ENCODE assay signal across 16 cellular contexts in the genomic region with DNA sequence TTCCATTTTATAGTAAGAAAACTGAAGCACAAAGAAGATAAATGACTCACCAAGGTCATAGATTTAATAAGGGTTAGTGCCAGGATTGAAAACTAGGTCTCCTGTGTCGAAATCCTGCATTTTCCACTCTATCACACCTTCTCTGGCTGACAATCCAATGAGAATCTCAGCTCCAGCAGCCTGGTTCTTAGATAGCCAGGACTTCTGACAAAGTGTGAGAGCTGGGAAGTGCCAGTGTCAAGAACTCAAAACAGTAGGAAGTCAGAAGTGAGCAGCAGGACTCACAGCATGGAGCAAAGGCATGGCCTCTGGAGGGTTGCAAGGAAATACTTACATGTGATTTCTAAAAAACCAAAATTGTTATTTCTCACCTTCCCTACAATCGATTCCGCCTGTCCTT. TPM values are rescaled to one million over a fixed set of nuclear protein-coding genes. Genes with fewer than 3 reads are reported as not detected.
DNase-seq lines count a peak whose midpoint lies in the region; ATAC-seq and TF ChIP-seq lines count a peak whose summit lies in the region.
"Had no signal": no experiment of that assay in that cellular context is flagged by ENCODE, and none has a peak within 500 bp of the region (broad histone marks: within the 10 kb centered on the region; RNA-seq: fewer than 3 reads in every experiment).

No MANE protein-coding gene starts in this region.

- H3K36me3 ChIP-seq in PC-9 (ENCODE audit: low read depth) (no peaks in the 10 kb centered on the region), stomach (no peaks in the 10 kb centered on the region)
- H3K36me3 ChIP-seq: BE2C had no signal

- no peaks in the 10 kb centered on the region for H4K20me1 ChIP-seq in PC-9 (ENCODE audit: insufficient read depth)

- TF ChIP-seq CTCF in PC-9 (conservative IDR thresholded peaks at IDR 0.05), result no peak
- no peak for TF ChIP-seq CTCF in choroid plexus epithelial cell (conservative IDR thresholded peaks at IDR 0.05; ENCODE audit: low read depth, low read length)
- TF ChIP-seq CTCF in stomach (IDR thresholded peaks at IDR 0.05), result no peak

- H3K27me3 ChIP-seq in right cardiac atrium (ENCODE audit: control insufficient read depth, insufficient read depth) (no peaks in the 10 kb centered on the region), PC-9 (ENCODE audit: insufficient read depth, low read depth) (no peaks in the 10 kb centered on the region), stomach (no peaks in the 10 kb centered on the region)
- H3K27me3 ChIP-seq: BE2C had no signal

- no peaks in the 10 kb centered on the region for H3K4me1 ChIP-seq in right cardiac atrium (ENCODE audit: control insufficient read depth, insufficient read depth, low read length)
- H3K4me1 ChIP-seq in PC-9 (replicated peaks; ENCODE audit: insufficient read depth), result no peaks in the 10 kb centered on the region
- H3K4me1 ChIP-seq in stomach, result no peaks in the 10 kb centered on the region
- H3K4me1 ChIP-seq: A549, BE2C had no signal

- BruUV-seq in PC-9 (replicated peaks; lab: Mats Ljungman, UMichigan), result no TSS peak

- H3K9me3 ChIP-seq in right cardiac atrium (ENCODE audit: control insufficient read depth, low read length) (no peaks in the 10 kb centered on the region), PC-9 (ENCODE audit: insufficient read depth, low read depth) (no peaks in the 10 kb centered on the region), stomach (no peaks in the 10 kb centered on the region)
- H3K9me3 ChIP-seq: A549, BE2C had no signal

- peak overlapping the region; percentile 16; the same call in 1 of the 2 replicates for H2AFZ ChIP-seq in PC-9

- H3K27ac ChIP-seq in right cardiac atrium (ENCODE audit: low read length), result no peak overlapping the region
- H3K27ac ChIP-seq in PC-9, result no peak overlapping the region
- no peak overlapping the region for H3K27ac ChIP-seq in stomach
- H3K27ac ChIP-seq: A549, C4-2B had no signal

- DNase-seq in right cardiac atrium (no peak), left ventricle myocardium superior (no peak), PC-9 (no peak), choroid plexus epithelial cell (ENCODE audit: low read depth) (peak; percentile 26), renal cortical epithelial cell (ENCODE audit: low read depth) (peak; percentile 46), DMS79 (lab: John Stamatoyannopoulos, UW) (no peak), stomach (no peak), HPDE6-E6E7 (ENCODE audit: extremely low spot score) (no peak)
- DNase-seq: BE2C; CD4-positive, alpha-beta memory T cell; GF-D8; HCEC 1CT; HFFc6 had no signal

- no peak for TF ChIP-seq POLR2A in stomach (IDR thresholded peaks at IDR 0.05)

- TF ChIP-seq EP300 in stomach (IDR thresholded peaks at IDR 0.05), result no peak

- 67% methylated on average over 3 of the region's 3 CpGs for WGBS in right cardiac atrium
- 75 to 86% (median 78%) methylated on average over 3 of the region's 3 CpGs for WGBS in stomach, 5 donors

- no peaks in the 10 kb centered on the region; the same call in 1 of the 2 replicates for H3K9me2 ChIP-seq in PC-9 (ENCODE audit: insufficient read depth)

- no peaks in the 10 kb centered on the region for H3F3A ChIP-seq in PC-9 (ENCODE audit: insufficient read depth, low read depth)

- POLR2A ChIA-PET in PC-9 (lab: Charles Lee; ENCODE audit: unreplicated experiment), result no interaction called here

- H3K4me2 ChIP-seq in PC-9, result no peak overlapping the region
- H3K4me2 ChIP-seq: A549 had no signal

- intact Hi-C loops in right cardiac atrium (cut with DNase I) (no loop called here), left ventricle myocardium superior (cut with micrococcal nuclease) (no loop called here), PC-9 (cut with micrococcal nuclease; ENCODE audit: unreplicated experiment) (no loop called here), stomach (cut with DNase I; ENCODE audit: low total_unique reads) (no loop called here)

- ATAC-seq in right cardiac atrium (peak; percentile 34 to 66), left ventricle myocardium superior (no peak)
- ATAC-seq: A549, K562 had no signal

- no peak overlapping the region for H3K4me3 ChIP-seq in right cardiac atrium (ENCODE audit: low read length)
- no peak overlapping the region for H3K4me3 ChIP-seq in PC-9
- no peak overlapping the region for H3K4me3 ChIP-seq in choroid plexus epithelial cell (ENCODE audit: low read depth, low read length)
- no peak overlapping the region for H3K4me3 ChIP-seq in stomach
- H3K4me3 ChIP-seq: A549, K562 had no signal

- H3K79me2 ChIP-seq in PC-9 (ENCODE audit: low read depth), result no peaks in the 10 kb centered on the region

- CTCF ChIA-PET in PC-9 (lab: Charles Lee), result no interaction called here

RNA-seq across cellular contexts. Expression of gene KCTD12, which starts 24.3 kb away (rescaled TPM):
- total RNA-seq in right cardiac atrium, result 10 to 100 TPM; 37.1 to 57.8 (median 42.0) TPM
- 15.6 TPM for polyA plus RNA-seq in right cardiac atrium
- 39.6 TPM for total RNA-seq in left ventricle myocardium superior
- total RNA-seq in PC-9 (2021), result 0.15 TPM in 1 of 2 replicates, not detected in the other
- 8.7 and 37.5 TPM in 2 replicates for total RNA-seq in renal cortical epithelial cell
- 100 to 1,000 TPM in 1 of 5 donors, 10 to 100 TPM in 4; 13.3 to 115 (median 63.6) TPM for total RNA-seq in stomach
- 10 to 100 TPM in 2 of 3 donors, 1 to 10 TPM in 1; 9.5 to 18.6 (median 18.6) TPM for polyA plus RNA-seq in stomach

Comparison
In these comparisons a context has a peak if more than half of its experiments do, and no peak if none do; other contexts are left out.
1. DNase-seq: peak in choroid plexus epithelial cell (single experiment) and renal cortical epithelial cell (single experiment); none in right cardiac atrium (0 of 3), left ventricle myocardium superior (single experiment), PC-9 (0 of 2), DMS79 (single experiment), stomach (single experiment) and HPDE6-E6E7 (single experiment).